In the genomic region with DNA sequence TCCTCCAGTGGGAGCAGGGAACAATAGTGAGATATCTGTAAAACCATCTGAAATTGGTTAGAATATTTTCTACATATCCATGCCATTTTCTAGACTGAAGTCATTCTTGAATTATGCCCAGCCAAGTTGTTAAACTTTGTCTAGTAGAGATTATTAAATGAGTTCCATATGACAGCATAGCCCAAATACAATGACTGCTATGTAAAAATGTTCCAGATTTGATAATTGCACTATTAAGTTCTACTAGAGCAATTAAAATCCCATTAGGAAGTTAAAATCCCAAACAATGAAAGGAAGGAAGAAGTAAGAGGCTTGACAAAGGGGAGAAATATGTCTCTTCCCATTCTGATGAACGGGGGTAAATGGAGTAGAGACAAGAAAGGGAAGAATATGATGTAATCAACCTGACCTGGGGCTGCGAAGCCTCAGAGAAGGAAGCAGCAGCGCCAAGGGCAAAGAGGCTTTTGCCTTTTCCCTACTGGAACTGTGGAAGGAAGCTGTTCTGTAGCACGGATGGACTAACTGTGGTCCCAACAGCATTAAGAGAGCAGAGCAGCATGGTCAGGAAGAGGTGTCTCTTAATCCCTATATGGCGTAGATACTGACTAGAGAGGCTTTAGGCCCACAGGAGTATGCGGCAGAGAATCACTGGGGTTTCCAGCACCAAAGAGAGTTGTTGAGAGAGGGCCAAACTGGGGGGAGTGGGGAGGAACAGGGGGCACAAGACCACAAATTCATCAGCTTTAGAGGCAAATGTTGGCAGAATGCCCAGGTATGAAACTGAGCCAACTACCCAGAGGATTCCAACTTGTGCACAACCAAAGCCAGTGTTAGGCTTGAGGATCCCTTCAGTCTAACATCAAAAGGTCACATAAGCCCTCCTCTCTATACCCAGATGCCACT, we compare ENCODE assay signal across 9 cellular contexts. TPM values are rescaled to one million over a fixed set of nuclear protein-coding genes. Genes with fewer than 3 reads are reported as not detected.
DNase-seq lines count a peak whose midpoint lies in the region; ATAC-seq and TF ChIP-seq lines count a peak whose summit lies in the region.
"Had no signal": no experiment of that assay in that cellular context is flagged by ENCODE, and none has a peak within 500 bp of the region (broad histone marks: within the 10 kb centered on the region; RNA-seq: fewer than 3 reads in every experiment).

No MANE protein-coding gene starts in this region.

- no peaks in the 10 kb centered on the region for H3K9me3 Mint-ChIP-seq in activated T-helper 1 cell treated with anti-CD3 and anti-CD28 coated beads, Interleukin-12 subunit alpha, Interleukin-12 subunit beta, Interleukin-2, Interleukin-4 antibody, amounts not matched to agents 30 ng/mL and 10 ng/mL and 1 ng/mL, durations not matched to agents 14 hours and 24 hours and 36 hours
- H3K9me3 Mint-ChIP-seq in stimulated activated memory B cell treated with anti-CD40 and anti-IgM and Interleukin-4, amounts not matched to agents 10 μg/mL and 1 μg/mL and 100 μg/mL, for 72 hours = no peaks in the 10 kb centered on the region

- no peak overlapping the region for H3K4me3 Mint-ChIP-seq in activated T-helper 1 cell treated with anti-CD3 and anti-CD28 coated beads, Interleukin-12 subunit alpha, Interleukin-12 subunit beta, Interleukin-2, Interleukin-4 antibody, amounts not matched to agents 30 ng/mL and 10 ng/mL and 1 ng/mL, durations not matched to agents 14 hours and 24 hours and 36 hours
- H3K4me3 Mint-ChIP-seq in stimulated activated memory B cell treated with anti-CD40 and anti-IgM and Interleukin-4, amounts not matched to agents 10 μg/mL and 1 μg/mL and 100 μg/mL, for 72 hours = no peak overlapping the region

- H3K36me3 ChIP-seq in breast epithelium = no peaks in the 10 kb centered on the region

- H3K36me3 Mint-ChIP-seq in activated T-helper 1 cell treated with anti-CD3 and anti-CD28 coated beads, Interleukin-12 subunit alpha, Interleukin-12 subunit beta, Interleukin-2, Interleukin-4 antibody, amounts not matched to agents 30 ng/mL and 10 ng/mL and 1 ng/mL, durations not matched to agents 14 hours and 24 hours and 36 hours (ENCODE audit: low read depth) = peaks cover 15% of the 10 kb centered on the region
- H3K36me3 Mint-ChIP-seq in stimulated activated memory B cell treated with anti-CD40 and anti-IgM and Interleukin-4, amounts not matched to agents 10 μg/mL and 1 μg/mL and 100 μg/mL, for 72 hours = peaks cover 51% of the 10 kb centered on the region

- H3K4me3 ChIP-seq in AG09309 (ENCODE audit: control insufficient read depth, low read depth, low read length) (no peak overlapping the region), breast epithelium (no peak overlapping the region)

- H3K4me1 ChIP-seq in breast epithelium = peaks cover 0 to 5% of the 10 kb centered on the region in 2 donors

- intact Hi-C loops in breast epithelium (cut with DNase I; ENCODE audit: low total_unique reads) = no loop called here
- intact Hi-C loops in activated T-helper 1 cell treated with anti-CD3 and anti-CD28 coated beads, Interleukin-12 subunit alpha, Interleukin-12 subunit beta, Interleukin-2, Interleukin-4 antibody, amounts not matched to agents 30 ng/mL and 10 ng/mL and 1 ng/mL, durations not matched to agents 14 hours and 24 hours and 36 hours (cut with micrococcal nuclease) = no loop called here

- no peaks in the 10 kb centered on the region for H3K27me3 ChIP-seq in breast epithelium

- H3K4me1 Mint-ChIP-seq in activated T-helper 1 cell treated with anti-CD3 and anti-CD28 coated beads, Interleukin-12 subunit alpha, Interleukin-12 subunit beta, Interleukin-2, Interleukin-4 antibody, amounts not matched to agents 30 ng/mL and 10 ng/mL and 1 ng/mL, durations not matched to agents 14 hours and 24 hours and 36 hours (ENCODE audit: low read depth) = peaks cover 4% of the 10 kb centered on the region
- peaks cover 6% of the 10 kb centered on the region for H3K4me1 Mint-ChIP-seq in stimulated activated memory B cell treated with anti-CD40 and anti-IgM and Interleukin-4, amounts not matched to agents 10 μg/mL and 1 μg/mL and 100 μg/mL, for 72 hours

- H3K27ac ChIP-seq in breast epithelium = peak overlapping the region; percentile 64 to 67

- H3K27me3 Mint-ChIP-seq in activated T-helper 1 cell treated with anti-CD3 and anti-CD28 coated beads, Interleukin-12 subunit alpha, Interleukin-12 subunit beta, Interleukin-2, Interleukin-4 antibody, amounts not matched to agents 30 ng/mL and 10 ng/mL and 1 ng/mL, durations not matched to agents 14 hours and 24 hours and 36 hours (ENCODE audit: insufficient read depth) = no peaks in the 10 kb centered on the region
- H3K27me3 Mint-ChIP-seq in stimulated activated memory B cell treated with anti-CD40 and anti-IgM and Interleukin-4, amounts not matched to agents 10 μg/mL and 1 μg/mL and 100 μg/mL, for 72 hours = no peaks in the 10 kb centered on the region

- no peak for ATAC-seq in stimulated activated memory B cell treated with anti-CD40 and anti-IgM and Interleukin-4, amounts not matched to agents 10 μg/mL and 1 μg/mL and 100 μg/mL, for 72 hours

- TF ChIP-seq POLR2A in breast epithelium (IDR thresholded peaks at IDR 0.05) = no peak

- no peak overlapping the region for H3K27ac Mint-ChIP-seq in activated T-helper 1 cell treated with anti-CD3 and anti-CD28 coated beads, Interleukin-12 subunit alpha, Interleukin-12 subunit beta, Interleukin-2, Interleukin-4 antibody, amounts not matched to agents 30 ng/mL and 10 ng/mL and 1 ng/mL, durations not matched to agents 14 hours and 24 hours and 36 hours
- no peak overlapping the region for H3K27ac Mint-ChIP-seq in stimulated activated memory B cell treated with anti-CD40 and anti-IgM and Interleukin-4, amounts not matched to agents 10 μg/mL and 1 μg/mL and 100 μg/mL, for 72 hours

- DNase-seq in AG09309 (ENCODE audit: low read depth) (peak; percentile 65), NCI-H1092 treated with DMSO at 0.1 percent for 48 hours (lab: John Stamatoyannopoulos, UW) (peak; percentile 81), breast epithelium (ENCODE audit: low spot score in 2 of 2) (no peak), lung microvascular endothelial cell (ENCODE audit: low read depth in 2 of 2) (peak; percentile 75 to 77), UCSD-AML1 (lab: John Stamatoyannopoulos, UW; ENCODE audit: unreplicated experiment) (no peak), KG1 (lab: John Stamatoyannopoulos, UW) (no peak)
- DNase-seq in activated T-helper 1 cell treated with anti-CD3 and anti-CD28 coated beads, Interleukin-12 subunit alpha, Interleukin-12 subunit beta, Interleukin-2, Interleukin-4 antibody, amounts not matched to agents 30 ng/mL and 10 ng/mL and 1 ng/mL, durations not matched to agents 14 hours and 24 hours and 36 hours (ENCODE audit: low spot score) = no peak
- DNase-seq: activated CD4-positive, alpha-beta T cell treated with anti-CD3 and anti-CD28 coated beads, Interleukin-2, amount 50 U/mL, for 48 hours had no signal

- no peaks in the 10 kb centered on the region for H3K9me3 ChIP-seq in breast epithelium

- TF ChIP-seq CTCF in AG09309 (IDR thresholded peaks at IDR 0.05; ENCODE audit: control insufficient read depth, insufficient read depth, low read depth, low read length, missing control alignments) (peak; percentile 4), breast epithelium (IDR thresholded peaks at IDR 0.05) (no peak)

RNA-seq across cellular contexts. Expression of a gene that starts 26.7 kb away (rescaled TPM):
- total RNA-seq in breast epithelium (10 to 100 TPM in 2 of 3 donors, 1 to 10 TPM in 1; 8.8 to 22.2 (median 20.3) TPM), lung microvascular endothelial cell (6.1 and 10.3 TPM in 2 replicates)
- 38.8 and 40.5 TPM in 2 replicates for total RNA-seq in activated T-helper 1 cell treated with anti-CD3 and anti-CD28 coated beads, Interleukin-12 subunit alpha, Interleukin-12 subunit beta, Interleukin-2, Interleukin-4 antibody, amounts not matched to agents 30 ng/mL and 10 ng/mL and 1 ng/mL, durations not matched to agents 14 hours and 24 hours and 36 hours

RNA-seq across cellular contexts. Expression of a gene that starts 26.9 kb away (rescaled TPM):
- total RNA-seq in breast epithelium (100 to 1,000 TPM; 113 to 118 (median 113) TPM), lung microvascular endothelial cell (95.9 and 109 TPM in 2 replicates)
- 90.1 and 97.5 TPM in 2 replicates for total RNA-seq in activated T-helper 1 cell treated with anti-CD3 and anti-CD28 coated beads, Interleukin-12 subunit alpha, Interleukin-12 subunit beta, Interleukin-2, Interleukin-4 antibody, amounts not matched to agents 30 ng/mL and 10 ng/mL and 1 ng/mL, durations not matched to agents 14 hours and 24 hours and 36 hours

RNA-seq across cellular contexts. Expression of a gene that starts 35.3 kb away (rescaled TPM):
- total RNA-seq in breast epithelium (10 to 100 TPM; 45.4 to 82.6 (median 54.7) TPM), lung microvascular endothelial cell (27.7 and 34.1 TPM in 2 replicates)
- total RNA-seq in activated T-helper 1 cell treated with anti-CD3 and anti-CD28 coated beads, Interleukin-12 subunit alpha, Interleukin-12 subunit beta, Interleukin-2, Interleukin-4 antibody, amounts not matched to agents 30 ng/mL and 10 ng/mL and 1 ng/mL, durations not matched to agents 14 hours and 24 hours and 36 hours = 155 and 166 TPM in 2 replicates

RNA-seq across cellular contexts. Expression of a gene that starts 42.5 kb away (rescaled TPM):
- total RNA-seq in breast epithelium = 10 to 100 TPM; 27.2 to 71.4 (median 38.2) TPM
- total RNA-seq in lung microvascular endothelial cell = 61.2 and 69.2 TPM in 2 replicates
- 38.4 and 40.3 TPM in 2 replicates for total RNA-seq in activated T-helper 1 cell treated with anti-CD3 and anti-CD28 coated beads, Interleukin-12 subunit alpha, Interleukin-12 subunit beta, Interleukin-2, Interleukin-4 antibody, amounts not matched to agents 30 ng/mL and 10 ng/mL and 1 ng/mL, durations not matched to agents 14 hours and 24 hours and 36 hours

Comparison
In these comparisons a context has a peak if more than half of its experiments do, and no peak if none do; other contexts are left out.
1. DNase-seq: peak in AG09309 (single experiment), NCI-H1092 treated with DMSO at 0.1 percent for 48 hours (single experiment) and lung microvascular endothelial cell (2 of 2); none in breast epithelium (0 of 2), activated T-helper 1 cell treated with anti-CD3 and anti-CD28 coated beads, Interleukin-12 subunit alpha, Interleukin-12 subunit beta, Interleukin-2, Interleukin-4 antibody, amounts not matched to agents 30 ng/mL and 10 ng/mL and 1 ng/mL, durations not matched to agents 14 hours and 24 hours and 36 hours (single experiment), UCSD-AML1 (single experiment) and KG1 (single experiment).